ENCODE assay signal across 15 cellular contexts in the genomic region with DNA sequence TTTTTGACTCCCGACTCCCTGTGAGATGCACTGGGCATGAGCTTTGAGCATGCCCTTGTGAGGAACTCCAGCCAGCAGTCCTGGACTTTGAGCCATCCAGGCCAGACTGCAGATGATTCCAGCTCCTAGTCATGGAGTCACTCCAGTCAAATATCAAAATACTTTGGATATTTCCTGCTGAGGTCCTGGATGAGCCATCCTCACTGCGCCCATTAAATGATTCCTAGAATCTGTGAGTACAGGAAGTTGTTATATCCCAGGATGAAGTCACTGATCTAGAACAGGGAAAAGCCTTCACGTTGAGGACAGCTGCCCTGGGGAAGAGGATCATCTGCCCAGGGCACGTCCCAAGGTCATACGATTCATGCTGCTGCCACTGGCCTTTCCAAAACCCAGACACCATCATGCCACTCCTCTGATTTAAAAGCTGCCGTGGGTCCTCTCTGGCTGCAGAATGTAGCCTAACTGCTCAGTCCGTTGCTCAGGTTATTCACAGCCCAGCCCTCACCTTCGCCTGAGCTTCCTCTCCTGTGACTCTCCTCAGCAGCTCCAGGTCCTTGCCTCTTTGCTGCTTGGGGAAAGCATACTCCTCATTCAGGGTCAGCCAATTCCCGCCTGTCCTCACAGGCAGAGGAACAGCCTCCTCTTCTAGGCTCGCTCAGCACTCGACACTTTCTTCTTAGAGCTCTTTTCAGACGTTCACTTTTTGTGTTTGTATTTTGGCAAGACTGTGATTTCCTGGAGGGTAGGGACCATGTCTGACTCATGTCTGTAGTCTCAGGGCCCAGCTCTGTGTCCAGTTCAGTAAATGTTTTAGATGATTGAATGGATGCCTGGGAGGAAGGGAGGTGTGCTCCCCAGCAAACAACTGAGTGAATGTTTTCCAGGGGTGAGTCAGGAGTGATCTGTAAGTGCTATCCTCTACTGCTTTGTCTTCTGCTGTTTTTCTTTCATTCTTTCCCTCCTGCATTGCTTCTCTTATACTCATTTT.
DNase-seq lines count a peak whose midpoint lies in the region; ATAC-seq and TF ChIP-seq lines count a peak whose summit lies in the region.
"Had no signal": no experiment of that assay in that cellular context is flagged by ENCODE, and none has a peak within 500 bp of the region (broad histone marks: within the 10 kb centered on the region; RNA-seq: fewer than 3 reads in every experiment).

No MANE protein-coding gene starts in this region.

- 87 to 94% methylated on average over 7 to 12 of the region's 12 CpGs for WGBS in mesodermal cell (ENCODE audit: insufficient coverage in 2 of 2), 2 experiments

- ATAC-seq in HG02798 (IDR thresholded peaks at IDR 0.05; ENCODE audit: poor library complexity, unreplicated experiment) = no peak
- ATAC-seq: left ventricle myocardium superior, WTC11 had no signal

- H3K4me3 ChIP-seq in epithelial cell of esophagus (ENCODE audit: low read length) = no peak overlapping the region
- no peak overlapping the region for H3K4me3 ChIP-seq in mesodermal cell (ENCODE audit: extremely low read depth, insufficient read depth, low read length, poor library complexity, severe bottlenecking)
- no peak overlapping the region for H3K4me3 ChIP-seq in HAP-1

- no peaks in the 10 kb centered on the region for H3K27me3 ChIP-seq in HAP-1 (ENCODE audit: low read depth)

- H3K36me3 ChIP-seq in mesodermal cell (ENCODE audit: control insufficient read depth, insufficient read depth, low read length) (no peaks in the 10 kb centered on the region), HAP-1 (replicated peaks) (no peaks in the 10 kb centered on the region)
- H3K36me3 ChIP-seq: BE2C had no signal

- H3K4me1 ChIP-seq in mesodermal cell (ENCODE audit: control insufficient read depth, insufficient read depth, low read length, poor library complexity, severe bottlenecking) = peaks cover 11% of the 10 kb centered on the region
- peaks cover 4% of the 10 kb centered on the region; the same call in 1 of the 2 replicates for H3K4me1 ChIP-seq in HAP-1
- H3K4me1 ChIP-seq: BE2C, parathyroid adenoma had no signal

- in situ Hi-C loops in HAP-1 (cut with MboI; ENCODE audit: low sequenced_read_pairs) = no loop called here

- H3K9me3 ChIP-seq in mesodermal cell (ENCODE audit: control insufficient read depth, low read length) (no peaks in the 10 kb centered on the region), HAP-1 (no peaks in the 10 kb centered on the region)
- H3K9me3 ChIP-seq: BE2C had no signal

- DNase-seq in COLO829 (ENCODE audit: low spot score) = peak; percentile 23
- DNase-seq in M059J (ENCODE audit: low read depth) = peak; percentile 81
- DNase-seq in epithelial cell of esophagus (ENCODE audit: low read depth) = peak; percentile 80
- DNase-seq in GM19238 (ENCODE audit: insufficient read length, low spot score) = no peak
- DNase-seq in activated T-cell treated with anti-CD3 and anti-CD28 coated beads, Interleukin-2, amount 50 U/mL, for 48 hours = no peak
- DNase-seq in HAP-1 (ENCODE audit: low spot score in 2 of 2) = no peak
- DNase-seq: BE2C, caudate nucleus, H9, KBM-7, left ventricle myocardium superior had no signal

- peak overlapping the region; percentile 75 for H3K27ac ChIP-seq in mesodermal cell (ENCODE audit: low read depth, low read length, severe bottlenecking)
- H3K27ac ChIP-seq: parathyroid adenoma had no signal

- TF ChIP-seq CTCF in epithelial cell of esophagus (IDR thresholded peaks at IDR 0.05; ENCODE audit: insufficient read depth, low read depth, low read length, missing control alignments) = no peak

Comparison
In these comparisons a context has a peak if more than half of its experiments do, and no peak if none do; other contexts are left out.
1. DNase-seq: peak in COLO829 (single experiment), M059J (single experiment) and epithelial cell of esophagus (single experiment); none in GM19238 (single experiment), activated T-cell treated with anti-CD3 and anti-CD28 coated beads, Interleukin-2, amount 50 U/mL, for 48 hours (0 of 2) and HAP-1 (0 of 2).